In genomic region chr11:78254263-78254662, GRCh38 we compare ENCODE assay signal across 24 cellular contexts.
DNase-seq lines count a peak whose midpoint lies in the region; ATAC-seq, FAIRE-seq and TF ChIP-seq lines count a peak whose summit lies in the region.
"Had no signal": no experiment of that assay in that cellular context is flagged by ENCODE, and none has a peak within 500 bp of the region (broad histone marks: within the 10 kb centered on the region; RNA-seq: fewer than 3 reads in every experiment).

No MANE protein-coding gene starts in this region.

- no peaks in the 10 kb centered on the region for H3K9me1 ChIP-seq in endothelial cell of umbilical vein (replicated peaks; ENCODE audit: control insufficient read depth, extremely low read depth, insufficient read depth, low read length)

- no peak for TF ChIP-seq POLR2A in endothelial cell of umbilical vein (IDR thresholded peaks at IDR 0.05; ENCODE audit: low read depth, low read length)

- no peaks in the 10 kb centered on the region for H3K9me2 ChIP-seq in PC-3 (replicated peaks; ENCODE audit: low read length)

- H3K79me2 ChIP-seq in PC-3 (ENCODE audit: low read length) (no peaks in the 10 kb centered on the region), endothelial cell of umbilical vein (ENCODE audit: control insufficient read depth, insufficient read depth, low read length) (peaks cover 16% of the 10 kb centered on the region), smooth muscle cell (ENCODE audit: low read depth) (peaks cover 36% of the 10 kb centered on the region)

- POLR2A ChIA-PET in PC-3 (lab: Charles Lee; ENCODE audit: unreplicated experiment) (no interaction called here), endothelial cell of umbilical vein (lab: Charles Lee) (no interaction called here)

- H4K20me1 ChIP-seq in PC-3 (ENCODE audit: low read length) (no peaks in the 10 kb centered on the region), endothelial cell of umbilical vein (replicated peaks; ENCODE audit: control insufficient read depth, extremely low read depth, insufficient read depth, low read length) (no peaks in the 10 kb centered on the region), smooth muscle cell (ENCODE audit: low read depth) (no peaks in the 10 kb centered on the region)

- no peak overlapping the region for H3K4me3 Mint-ChIP-seq in nephron
- H3K4me3 Mint-ChIP-seq: CD14-positive monocyte; CD4-positive, alpha-beta T cell; CD8-positive, alpha-beta memory T cell; HFFc6 had no signal

- ATAC-seq in PC-3 (no peak), HG02884 (IDR thresholded peaks at IDR 0.05; ENCODE audit: unreplicated experiment) (no peak)
- ATAC-seq: A549 had no signal

- dilution Hi-C loops in endothelial cell of umbilical vein (cut with MboI; ENCODE audit: extremely low pct_ligation_motif_present, low sequenced_read_pairs) = no loop called here

- peak overlapping the region; percentile 6; the same call in 1 of the 2 replicates for H3K4me2 ChIP-seq in PC-3 (ENCODE audit: low read length)
- H3K4me2 ChIP-seq in endothelial cell of umbilical vein (ENCODE audit: insufficient read depth, low read length) = no peak overlapping the region
- H3K4me2 ChIP-seq in smooth muscle cell = no peak overlapping the region
- H3K4me2 ChIP-seq: A549; BLaER1 treated with 17β-estradiol and CSF1 and Interleukin-3, amounts not matched to agents 10 nM and 100 nM had no signal

- no peaks in the 10 kb centered on the region for H3K9me3 Mint-ChIP-seq in nephron
- H3K9me3 Mint-ChIP-seq: CD14-positive monocyte; CD4-positive, alpha-beta T cell; CD8-positive, alpha-beta memory T cell; HFFc6 had no signal

- TF ChIP-seq CTCF in PC-3 (conservative IDR thresholded peaks at IDR 0.05; ENCODE audit: low read depth, low read length) (no peak), endothelial cell of umbilical vein (IDR thresholded peaks at IDR 0.05; ENCODE audit: extremely low read depth in 1 of 2, insufficient read depth in 1 of 2, low read depth in 1 of 2, low read length in 2 of 2) (no peak), nephron (IDR thresholded peaks at IDR 0.05; ENCODE audit: unreplicated experiment in 3 of 3) (no peak), smooth muscle cell (IDR thresholded peaks at IDR 0.05; ENCODE audit: borderline replicate concordance, insufficient read depth, poor library complexity, severe bottlenecking) (no peak)

- H3K36me3 ChIP-seq in PC-3 (ENCODE audit: low read depth, low read length) = no peaks in the 10 kb centered on the region
- peaks cover 2 to 6% of the 10 kb centered on the region in 2 experiments for H3K36me3 ChIP-seq in endothelial cell of umbilical vein (ENCODE audit: control insufficient read depth in 2 of 2, extremely low read depth in 1 of 2, insufficient read depth in 2 of 2, low read length in 2 of 2)
- no peaks in the 10 kb centered on the region for H3K36me3 ChIP-seq in smooth muscle cell (ENCODE audit: low read depth)

- peaks cover 9% of the 10 kb centered on the region; the same call in 1 of the 2 replicates for H3K4me1 ChIP-seq in PC-3 (ENCODE audit: insufficient read depth, low read length)
- peaks cover 29% of the 10 kb centered on the region for H3K4me1 ChIP-seq in endothelial cell of umbilical vein (ENCODE audit: control insufficient read depth, extremely low read depth, insufficient read depth, low read length)
- H3K4me1 ChIP-seq in smooth muscle cell (ENCODE audit: low read depth) = no peaks in the 10 kb centered on the region
- H3K4me1 ChIP-seq: A549, BE2C had no signal

- no TSS peak for BruUV-seq in PC-3 (replicated peaks; lab: Mats Ljungman, UMichigan)
- BruUV-seq in endothelial cell of umbilical vein (replicated peaks; lab: Mats Ljungman, UMichigan) = no TSS peak

- no peaks in the 10 kb centered on the region for H3K9me3 ChIP-seq in PC-3 (ENCODE audit: low read length)
- H3K9me3 ChIP-seq in endothelial cell of umbilical vein (replicated peaks; ENCODE audit: control insufficient read depth, insufficient read depth, low read length) = no peaks in the 10 kb centered on the region
- no peaks in the 10 kb centered on the region for H3K9me3 ChIP-seq in smooth muscle cell (replicated peaks; ENCODE audit: low read depth)
- H3K9me3 ChIP-seq: A549; BE2C; BLaER1 treated with 17β-estradiol and CSF1 and Interleukin-3, amounts not matched to agents 10 nM and 100 nM; HAP-1 had no signal

- H3K27me3 Mint-ChIP-seq in nephron (ENCODE audit: low read depth) = no peaks in the 10 kb centered on the region
- H3K27me3 Mint-ChIP-seq: CD4-positive, alpha-beta T cell had no signal

- DNase-seq in PC-3 = no peak
- no peak for DNase-seq in endothelial cell of umbilical vein (ENCODE audit: low read depth, low spot score)
- DNase-seq in smooth muscle cell (lab: John Stamatoyannopoulos, UW; ENCODE audit: unreplicated experiment) = no peak
- no peak for DNase-seq in activated CD8-positive, alpha-beta memory T cell treated with anti-CD3 and anti-CD28 coated beads, Interleukin-2, amount 50 U/mL, for 48 hours
- DNase-seq in HUDEP-2 (lab: John Stamatoyannopoulos, UW; ENCODE audit: unreplicated experiment in 76 of 76) = no peak
- DNase-seq: ACHN; AML-193; BE2C; CD4-positive, alpha-beta T cell; CD8-positive, alpha-beta memory T cell; DMS 273 treated with DMSO at 0.1 percent for 48 hours; DMS79; GF-D8; GOT3 had no signal

- H3F3A ChIP-seq in PC-3 (ENCODE audit: low read length, unreplicated experiment) = no peaks in the 10 kb centered on the region
- H3F3A ChIP-seq in smooth muscle cell (ENCODE audit: low read depth) = peaks cover 20% of the 10 kb centered on the region

- H3K4me3 ChIP-seq in PC-3 (ENCODE audit: low read length) (no peak overlapping the region), endothelial cell of umbilical vein (replicated peaks in 1 of 3; ENCODE audit: insufficient read depth in 1 of 3, low read depth in 1 of 3, low read length in 3 of 3) (no peak overlapping the region), smooth muscle cell (no peak overlapping the region)
- H3K4me3 ChIP-seq: A549; BLaER1 treated with 17β-estradiol and CSF1 and Interleukin-3, amounts not matched to agents 10 nM and 100 nM; HAP-1 had no signal

- 90% methylated on average over 4 of the region's 4 CpGs for WGBS in smooth muscle cell (ENCODE audit: low lambda C conversion rate)

- H3K4me1 Mint-ChIP-seq in nephron = peaks cover 66% of the 10 kb centered on the region
- H3K4me1 Mint-ChIP-seq: CD8-positive, alpha-beta memory T cell had no signal

- peaks cover 5% of the 10 kb centered on the region for H3K36me3 Mint-ChIP-seq in nephron (ENCODE audit: low read depth)

- peak; percentile 26 for FAIRE-seq in endothelial cell of umbilical vein (lab: Jason Lieb, UNC)
- FAIRE-seq: A549, D721Med, GM12891, GM18507 had no signal

- H3K9ac ChIP-seq in PC-3 (ENCODE audit: low read length) (no peak overlapping the region), endothelial cell of umbilical vein (replicated peaks; ENCODE audit: extremely low read depth, insufficient read depth, low read length) (no peak overlapping the region), smooth muscle cell (ENCODE audit: low read depth) (no peak overlapping the region)
- H3K9ac ChIP-seq: BLaER1 treated with 17β-estradiol and CSF1 and Interleukin-3, amounts not matched to agents 10 nM and 100 nM had no signal

- intact Hi-C loops in PC-3 (cut with micrococcal nuclease) = no loop called here
- intact Hi-C loops in endothelial cell of umbilical vein (cut with micrococcal nuclease) = no loop called here

- H3K27ac ChIP-seq in PC-3 (ENCODE audit: low read length) (no peak overlapping the region), endothelial cell of umbilical vein (ENCODE audit: insufficient read depth, low read depth, low read length) (no peak overlapping the region), smooth muscle cell (ENCODE audit: low read depth) (peak overlapping the region; percentile 31)
- H3K27ac ChIP-seq: A549; BLaER1 treated with 17β-estradiol and CSF1 and Interleukin-3, amounts not matched to agents 10 nM and 100 nM had no signal

- H3K27ac Mint-ChIP-seq in nephron = peak overlapping the region in 2 of 3 experiments; percentile 33 to 43
- H3K27ac Mint-ChIP-seq: CD4-positive, alpha-beta T cell; HFFc6 had no signal

- H3K27me3 ChIP-seq in PC-3 (ENCODE audit: low read length) = no peaks in the 10 kb centered on the region
- H3K27me3 ChIP-seq in endothelial cell of umbilical vein (ENCODE audit: control insufficient read depth in 2 of 2, insufficient read depth in 2 of 2, low read length in 2 of 2) = no peaks in the 10 kb centered on the region
- H3K27me3 ChIP-seq in smooth muscle cell (ENCODE audit: low read depth) = no peaks in the 10 kb centered on the region
- H3K27me3 ChIP-seq: BE2C; BLaER1 treated with 17β-estradiol and CSF1 and Interleukin-3, amounts not matched to agents 10 nM and 100 nM had no signal

- H2AFZ ChIP-seq in PC-3 (ENCODE audit: low read length) (no peak overlapping the region), endothelial cell of umbilical vein (ENCODE audit: low read depth, low read length) (no peak overlapping the region), smooth muscle cell (ENCODE audit: low read depth) (no peak overlapping the region)

- CTCF ChIA-PET in PC-3 (lab: Charles Lee) (no interaction called here), endothelial cell of umbilical vein (lab: Charles Lee) (interaction anchor here (1.4 to 3.9 kb wide), 2 partner anchors 27 to 163 kb away, joined by 3 to 21 read pairs; partner anchors contain the start of gene GAB2)

TF ChIP-seq in endothelial cell of umbilical vein, 7 proteins besides CTCF, POLR2A, EP300 and RAD21:
- TF ChIP-seq MAX (IDR thresholded peaks at IDR 0.05; ENCODE audit: insufficient read depth, insufficient read length) (no peak), GATA2 (IDR thresholded peaks at IDR 0.05; ENCODE audit: insufficient read depth, insufficient read length, low read depth, low read length) (no peak), JUN (IDR thresholded peaks at IDR 0.05; ENCODE audit: borderline replicate concordance, insufficient read depth, insufficient read length, low read depth) (no peak)
